8 cellular contexts compared by ENCODE assay signal in genomic region chr9:4970970-4971641, GRCh38.
A peak's percentile ranks its signal among the peaks of the same experiment; 100 is the strongest.
DNase-seq lines count a peak whose midpoint lies in the region; ATAC-seq, FAIRE-seq and TF ChIP-seq lines count a peak whose summit lies in the region.

No MANE protein-coding gene starts in this region.

- H3K4me1 ChIP-seq in DOHH2 (ENCODE audit: control insufficient read depth, low read length): peaks cover 13% of the 10 kb centered on the region

- H3K9me3 ChIP-seq in DOHH2 (ENCODE audit: control insufficient read depth, insufficient read depth, low read length): no peaks in the 10 kb centered on the region

- peak; percentile 71 for DNase-seq in GM20000 (ENCODE audit: low spot score)
- peak; percentile 29 for DNase-seq in activated gamma-delta T cell treated with anti-CD3 and anti-CD28 coated beads, Interleukin-2, amount 50 U/mL, for 16 hours (ENCODE audit: low read depth)
- DNase-seq in stimulated activated CD8-positive, alpha-beta memory T cell treated with anti-CD3 and anti-CD28 coated beads, Interleukin-7, amount 100 ng/mL, for 4 hours (ENCODE audit: low read depth in 2 of 2): peak; percentile 50 to 53
- no peak for DNase-seq in NCI-H446 treated with DMSO at 0.1 percent for 48 hours (lab: John Stamatoyannopoulos, UW)
- no peak for DNase-seq in HTR-8/SVneo (ENCODE audit: insufficient read length, low spot score)
- no peak for DNase-seq in iPS-NIHi11 (ENCODE audit: low spot score)

- TF ChIP-seq CTCF in DOHH2 (IDR thresholded peaks at IDR 0.05; ENCODE audit: low read depth, low read length, poor library complexity, severe bottlenecking) (no peak), GM20000 (IDR thresholded peaks at IDR 0.05; ENCODE audit: extremely low read depth, missing control alignments) (no peak)

- H3F3A ChIP-seq in DOHH2 (ENCODE audit: control insufficient read depth, insufficient read depth): no peaks in the 10 kb centered on the region

- H3K9me2 ChIP-seq in DOHH2 (replicated peaks; ENCODE audit: control insufficient read depth, low read length): no peaks in the 10 kb centered on the region

- no peaks in the 10 kb centered on the region for H4K20me1 ChIP-seq in DOHH2 (ENCODE audit: control insufficient read depth, insufficient read depth, low read depth, low read length)

- FAIRE-seq in HTR-8/SVneo (lab: Jason Lieb, UNC): no peak

- peak overlapping the region; percentile 39 for H3K4me2 ChIP-seq in DOHH2 (ENCODE audit: low read length)

- ATAC-seq in HG03558 (IDR thresholded peaks at IDR 0.05; ENCODE audit: extremely low read depth, unreplicated experiment): peak; percentile 91

- no peak overlapping the region for H3K4me3 ChIP-seq in DOHH2 (ENCODE audit: low read length)

- H3K79me2 ChIP-seq in DOHH2 (ENCODE audit: control insufficient read depth, low read length): no peaks in the 10 kb centered on the region

- no peaks in the 10 kb centered on the region for H3K27me3 ChIP-seq in DOHH2 (ENCODE audit: control insufficient read depth, low read length)

- H3K36me3 ChIP-seq in DOHH2 (ENCODE audit: control insufficient read depth, low read length): no peaks in the 10 kb centered on the region

- no peak overlapping the region for H3K27ac ChIP-seq in DOHH2 (ENCODE audit: low read depth, low read length)

Comparison
In these comparisons a context has a peak if more than half of its experiments do, and no peak if none do; other contexts are left out.
1. DNase-seq: peak in GM20000 (single experiment), activated gamma-delta T cell treated with anti-CD3 and anti-CD28 coated beads, Interleukin-2, amount 50 U/mL, for 16 hours (single experiment) and stimulated activated CD8-positive, alpha-beta memory T cell treated with anti-CD3 and anti-CD28 coated beads, Interleukin-7, amount 100 ng/mL, for 4 hours (2 of 2); none in NCI-H446 treated with DMSO at 0.1 percent for 48 hours (single experiment), HTR-8/SVneo (single experiment) and iPS-NIHi11 (single experiment).